ENCODE assay signal across 23 cellular contexts in the genomic region with DNA sequence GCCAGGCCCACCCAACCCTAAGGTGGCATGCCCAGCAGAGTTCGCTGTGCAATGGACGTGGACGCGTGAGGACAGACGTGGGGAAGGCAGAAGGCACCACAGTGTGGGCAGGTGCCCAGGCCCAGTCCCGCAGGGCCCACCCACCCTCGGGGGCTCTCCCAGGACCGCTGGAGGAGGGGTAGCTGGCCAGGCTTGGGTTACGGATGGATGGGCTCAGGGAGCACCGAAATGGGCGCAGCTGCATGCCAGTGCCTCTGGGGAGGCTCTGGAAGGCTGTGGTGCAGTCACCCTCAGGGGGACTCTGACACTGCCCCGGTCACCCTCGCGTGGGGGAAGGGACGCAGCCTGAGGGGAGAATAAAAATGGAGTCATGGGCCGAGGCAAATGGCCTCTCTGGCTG. TPM values are rescaled to one million over a fixed set of nuclear protein-coding genes. Genes with fewer than 3 reads are reported as not detected.
DNase-seq lines count a peak whose midpoint lies in the region; ATAC-seq, FAIRE-seq and TF ChIP-seq lines count a peak whose summit lies in the region.
"Had no signal": no experiment of that assay in that cellular context is flagged by ENCODE, and none has a peak within 500 bp of the region (broad histone marks: within the 10 kb centered on the region; RNA-seq: fewer than 3 reads in every experiment).

No MANE protein-coding gene starts in this region.

- peaks cover 15 to 20% (median 17%) of the 10 kb centered on the region in 6 donors for H3K9me3 Mint-ChIP-seq in immature natural killer cell
- H3K9me3 Mint-ChIP-seq in CD14-positive monocyte = peaks cover 15 to 26% (median 18%) of the 10 kb centered on the region in 7 donors
- H3K9me3 Mint-ChIP-seq: CD4-positive, alpha-beta T cell had no signal

- WGBS in HepG2 (ENCODE audit: low lambda C conversion rate) = 59% methylated on average over 10 of the region's 16 CpGs
- WGBS in right lobe of liver (ENCODE audit: insufficient coverage, low coverage, low lambda C conversion rate, missing lambda C conversion rate) = 81% methylated on average over 6 of the region's 16 CpGs

- H3K4me3 Mint-ChIP-seq in immature natural killer cell (no peak overlapping the region), CD14-positive monocyte (no peak overlapping the region)
- H3K4me3 Mint-ChIP-seq: CD4-positive, alpha-beta T cell had no signal

- H3K27ac Mint-ChIP-seq in immature natural killer cell = peak overlapping the region in 4 of 6 donors; percentile 49 to 96 (median 62)
- no peak overlapping the region for H3K27ac Mint-ChIP-seq in CD14-positive monocyte
- H3K27ac Mint-ChIP-seq: CD4-positive, alpha-beta T cell had no signal

- no peak for TF ChIP-seq CTCF in HepG2 (CRISPR knock-in tag; IDR thresholded peaks at IDR 0.05)
- TF ChIP-seq CTCF in right lobe of liver (IDR thresholded peaks at IDR 0.05) = no peak
- no peak for TF ChIP-seq CTCF in CD14-positive monocyte (IDR thresholded peaks at IDR 0.05)

- DNase-seq in HepG2 (ENCODE audit: low spot score) = no peak
- no peak for DNase-seq in right lobe of liver
- no peak for DNase-seq in immature natural killer cell
- no peak for DNase-seq in G401 (ENCODE audit: low spot score)
- no peak for DNase-seq in NCI-H2107 (lab: John Stamatoyannopoulos, UW)
- no peak for DNase-seq in CD14-positive monocyte (ENCODE audit: low spot score)
- DNase-seq: CD4-positive, alpha-beta T cell; COR-L47; DMS79; MG63; NCI-H1417; NCI-H1694 treated with DMSO at 0.1 percent for 48 hours; NCI-H2081 treated with DMSO at 0.1 percent for 48 hours; NCI-H446 treated with DMSO at 0.1 percent for 48 hours; NCI-H526 treated with DMSO at 0.1 percent for 48 hours; OCI-M1 had no signal

- H3K4me3 ChIP-seq in HepG2 (replicated peaks in 1 of 3; ENCODE audit: insufficient read depth in 1 of 3, low read depth in 2 of 3, low read length in 3 of 3) = no peak overlapping the region
- no peak overlapping the region for H3K4me3 ChIP-seq in right lobe of liver
- H3K4me3 ChIP-seq: GM12878, MG63 had no signal

- H3K4me1 ChIP-seq in HepG2 (ENCODE audit: insufficient read depth, low read length) (peaks cover 21% of the 10 kb centered on the region), right lobe of liver (no peaks in the 10 kb centered on the region)

- no peak overlapping the region for H3K4me2 ChIP-seq in HepG2 (ENCODE audit: low read depth, low read length)

- peaks cover 30 to 31% of the 10 kb centered on the region in 2 donors for H3K4me1 Mint-ChIP-seq in immature natural killer cell
- peaks cover 6% of the 10 kb centered on the region for H3K4me1 Mint-ChIP-seq in CD14-positive monocyte

- no peak overlapping the region for H2AFZ ChIP-seq in HepG2 (ENCODE audit: low read length)

- H3K9ac ChIP-seq in HepG2 (ENCODE audit: insufficient read depth, low read depth, low read length) = no peak overlapping the region

- H3K36me3 Mint-ChIP-seq in immature natural killer cell = peaks cover 0 to 8% (median 6%) of the 10 kb centered on the region in 3 donors
- H3K36me3 Mint-ChIP-seq in CD14-positive monocyte = peaks cover 0 to 6% of the 10 kb centered on the region in 2 donors

- no TSS peak for BruUV-seq in HepG2 (replicated peaks; lab: Mats Ljungman, UMichigan)

- TF ChIP-seq POLR2A in HepG2 (IDR thresholded peaks at IDR 0.05; ENCODE audit: insufficient read depth in 1 of 2, low read depth in 2 of 2, low read length in 2 of 2) = no peak
- no peak for TF ChIP-seq POLR2A in right lobe of liver (IDR thresholded peaks at IDR 0.05)

- H3K9me3 ChIP-seq in HepG2 (ENCODE audit: low read length) = peaks cover 16% of the 10 kb centered on the region
- H3K9me3 ChIP-seq in right lobe of liver = peaks cover 0 to 4% (median 0%) of the 10 kb centered on the region in 4 donors
- H3K9me3 ChIP-seq: MG63 had no signal

- POLR2A ChIA-PET in HepG2 (lab: Yijun Ruan, JAX) = no interaction called here

- ATAC-seq in HepG2 = no peak
- ATAC-seq in right lobe of liver = no peak
- ATAC-seq: Right ventricle myocardium inferior had no signal

- H3K27ac ChIP-seq in HepG2 (ENCODE audit: extremely low read length, insufficient read depth, low read length) (no peak overlapping the region), right lobe of liver (no peak overlapping the region)

- no peak for TF ChIP-seq RAD21 in HepG2 (CRISPR knock-in tag; IDR thresholded peaks at IDR 0.05)

- intact Hi-C loops in HepG2 (cut with micrococcal nuclease; ENCODE audit: unreplicated experiment) (no loop called here), right lobe of liver (cut with DNase I) (no loop called here), CD14-positive monocyte (cut with micrococcal nuclease) (no loop called here)

- in situ Hi-C loops in HepG2 (cut with HindIII; ENCODE audit: extremely low pct_ligation_motif_present, low pct_unique_long_range_greater_than_20kb) = no loop called here
- in situ Hi-C loops in G401 (cut with HindIII; ENCODE audit: low sequenced_read_pairs) = no loop called here

- H3K27me3 ChIP-seq in HepG2 (ENCODE audit: control insufficient read depth in 1 of 2, insufficient read depth in 2 of 2, low read length in 2 of 2) = peaks cover 4 to 14% of the 10 kb centered on the region in 2 experiments; a peak in 4 of 5 replicates
- H3K27me3 ChIP-seq in right lobe of liver = no peaks in the 10 kb centered on the region
- H3K27me3 ChIP-seq: MG63 had no signal

- no peaks in the 10 kb centered on the region for H3K36me3 ChIP-seq in HepG2 (replicated peaks in 1 of 2; ENCODE audit: control insufficient read depth in 1 of 2, insufficient read depth in 2 of 2, low read length in 2 of 2)
- no peaks in the 10 kb centered on the region for H3K36me3 ChIP-seq in right lobe of liver
- H3K36me3 ChIP-seq: MG63 had no signal

- H3K27me3 Mint-ChIP-seq in immature natural killer cell (ENCODE audit: low read depth in 3 of 3) = peaks cover 31 to 44% (median 40%) of the 10 kb centered on the region in 3 donors
- H3K27me3 Mint-ChIP-seq in CD14-positive monocyte (ENCODE audit: low read depth in 3 of 3) = peaks cover 2 to 3% (median 2%) of the 10 kb centered on the region in 3 donors

- H4K20me1 ChIP-seq in HepG2 (ENCODE audit: insufficient read depth, low read length) = no peaks in the 10 kb centered on the region

- TF ChIP-seq EP300 in HepG2 (IDR thresholded peaks at IDR 0.05; ENCODE audit: low read depth in 2 of 2, low read length in 2 of 2) = no peak
- no peak for TF ChIP-seq EP300 in HepG2 (CRISPR knock-in tag; IDR thresholded peaks at IDR 0.05; ENCODE audit: borderline replicate concordance)

- no peak for FAIRE-seq in HepG2 (lab: Jason Lieb, UNC)
- FAIRE-seq: A204.1, GM12878, H54, RCC 7860 had no signal

- H3K79me2 ChIP-seq in HepG2 (ENCODE audit: insufficient read depth, low read length) = no peaks in the 10 kb centered on the region

- CTCF ChIA-PET in HepG2 (lab: Yijun Ruan, JAX; ENCODE audit: low intra/inter-chr PET ratio, low total read pairs) = no interaction called here

RNA-seq across cellular contexts. Expression of gene GPSM1, which starts 9.6 kb away (rescaled TPM):
- total RNA-seq in HepG2 (2016; rRNA removed; fragmentation: Illumina TruSeq; extraction: Trizol) (0.59 and 1.0 TPM in 2 replicates), right lobe of liver (1 to 10 TPM; 1.3 to 4.8 (median 4.1) TPM)
- 0.26 and 0.30 TPM in 2 replicates for total RNA-seq in HepG2 (2016; cell fraction: cytosol; rRNA removed; fragmentation: Illumina TruSeq; extraction: Trizol; ENCODE audit: low read depth)
- 0.55 and 1.1 TPM in 2 replicates for total RNA-seq in HepG2 (2016; cell fraction: insoluble cytoplasmic fraction; rRNA removed; fragmentation: Illumina TruSeq; extraction: Trizol)
- 0.53 and 0.72 TPM in 2 replicates for total RNA-seq in HepG2 (2016; cell fraction: membrane; rRNA removed; fragmentation: Illumina TruSeq; extraction: Trizol)
- total RNA-seq in HepG2 (2016; cell fraction: nucleus; rRNA removed; fragmentation: Illumina TruSeq; extraction: Trizol) = 0.72 and 0.81 TPM in 2 replicates
- polyA plus RNA-seq in HepG2 (2011; rRNA removed) (2.4 and 3.4 TPM in 2 replicates), immature natural killer cell (1 to 10 TPM in 1 of 3 donors, under 1 TPM in 1, not detected in 1; 0.43 to 1.3 TPM), CD14-positive monocyte (under 1 TPM; 0.67 to 0.73 TPM)
- 1.6 and 2.7 TPM in 2 replicates for polyA plus RNA-seq in HepG2 (2011; cell fraction: cytosol; rRNA removed)
- polyA plus RNA-seq in HepG2 (2011; cell fraction: nucleus; rRNA removed) = 11.3 and 15.0 TPM in 2 replicates
- 1.2 and 1.6 TPM in 2 replicates for polyA plus RNA-seq in HepG2 (2012)
- polyA plus RNA-seq in HepG2 (2016; cell fraction: cytosol; fragmentation: Illumina TruSeq; extraction: Trizol; ENCODE audit: low read depth) = 0.28 and 0.43 TPM in 2 replicates
- polyA plus RNA-seq in HepG2 (2016; cell fraction: insoluble cytoplasmic fraction; fragmentation: Illumina TruSeq; extraction: Trizol; ENCODE audit: low read depth) = 0.72 and 1.2 TPM in 2 replicates
- 0.61 and 1.2 TPM in 2 replicates for polyA plus RNA-seq in HepG2 (2016; cell fraction: membrane; fragmentation: Illumina TruSeq; extraction: Trizol; ENCODE audit: low read depth)
- polyA plus RNA-seq in HepG2 (2016; cell fraction: nucleus; fragmentation: Illumina TruSeq; extraction: Trizol; ENCODE audit: insufficient read depth, low read depth) = 3.5 and 3.8 TPM in 2 replicates
- polyA minus RNA-seq in HepG2 (2011; rRNA and poly(A)+ RNA removed; ENCODE audit: low replicate concordance) = 2.9 and 5.8 TPM in 2 replicates
- 1.4 and 1.6 TPM in 2 replicates for polyA minus RNA-seq in HepG2 (2011; cell fraction: cytosol; rRNA and poly(A)+ RNA removed)
- polyA minus RNA-seq in HepG2 (2011; cell fraction: nucleus; rRNA and poly(A)+ RNA removed) = 1.7 TPM in 2 replicates
- 49.1 and 50.3 TPM in 2 replicates for total RNA-seq in G401 (2014; rRNA removed; shearing (Covaris generic))

RNA-seq across cellular contexts. Expression of gene CCDC187, which starts 13.8 kb away (rescaled TPM):
- total RNA-seq in HepG2 (2016; rRNA removed; fragmentation: Illumina TruSeq; extraction: Trizol) = 0.13 TPM in 1 of 2 replicates, not detected in the other
- total RNA-seq in HepG2 (2016; cell fraction: cytosol; rRNA removed; fragmentation: Illumina TruSeq; extraction: Trizol; ENCODE audit: low read depth) = not detected in 2 replicates
- 0.09 TPM in 1 of 2 replicates, not detected in the other for total RNA-seq in HepG2 (2016; cell fraction: insoluble cytoplasmic fraction; rRNA removed; fragmentation: Illumina TruSeq; extraction: Trizol)
- total RNA-seq in HepG2 (2016; cell fraction: membrane; rRNA removed; fragmentation: Illumina TruSeq; extraction: Trizol) = 0.10 TPM in 1 of 2 replicates, not detected in the other
- total RNA-seq in HepG2 (2016; cell fraction: nucleus; rRNA removed; fragmentation: Illumina TruSeq; extraction: Trizol) = 0.16 and 0.28 TPM in 2 replicates
- 0.03 and 0.09 TPM in 2 replicates for polyA plus RNA-seq in HepG2 (2011; rRNA removed)
- polyA plus RNA-seq in HepG2 (2011; cell fraction: cytosol; rRNA removed) = 0.01 and 0.03 TPM in 2 replicates
- polyA plus RNA-seq in HepG2 (2011; cell fraction: nucleus; rRNA removed) = 0.45 and 0.48 TPM in 2 replicates
- polyA plus RNA-seq in HepG2 (2012) = 0.04 TPM in 1 of 2 replicates, not detected in the other
- not detected in 2 replicates for polyA plus RNA-seq in HepG2 (2016; cell fraction: cytosol; fragmentation: Illumina TruSeq; extraction: Trizol; ENCODE audit: low read depth)
- polyA plus RNA-seq in HepG2 (2016; cell fraction: insoluble cytoplasmic fraction; fragmentation: Illumina TruSeq; extraction: Trizol; ENCODE audit: low read depth) = not detected in 2 replicates
- polyA plus RNA-seq in HepG2 (2016; cell fraction: membrane; fragmentation: Illumina TruSeq; extraction: Trizol; ENCODE audit: low read depth) = 0.08 TPM in 1 of 2 replicates, not detected in the other
- polyA plus RNA-seq in HepG2 (2016; cell fraction: nucleus; fragmentation: Illumina TruSeq; extraction: Trizol; ENCODE audit: insufficient read depth, low read depth) = 0.14 and 0.17 TPM in 2 replicates
- polyA minus RNA-seq in HepG2 (2011; rRNA and poly(A)+ RNA removed; ENCODE audit: low replicate concordance) = 0.20 and 0.49 TPM in 2 replicates
- polyA minus RNA-seq in HepG2 (2011; cell fraction: cytosol; rRNA and poly(A)+ RNA removed) = not detected in 2 replicates
- 0.39 and 0.50 TPM in 2 replicates for polyA minus RNA-seq in HepG2 (2011; cell fraction: nucleus; rRNA and poly(A)+ RNA removed)
- under 1 TPM in 3 of 6 experiments, not detected in 3; 0.09 to 0.80 (median 0.62) TPM for total RNA-seq in right lobe of liver
- not detected for polyA plus RNA-seq in immature natural killer cell
- total RNA-seq in G401 (2014; rRNA removed; shearing (Covaris generic)) = 0.55 and 0.61 TPM in 2 replicates
- polyA plus RNA-seq in CD14-positive monocyte = not detected
- total RNA-seq: CD4-positive, alpha-beta T cell; LHCN-M2; Right ventricle myocardium inferior; SK-MEL-5 had no signal

RNA-seq across cellular contexts. Expression of gene DNLZ, which starts 45.8 kb away (rescaled TPM):
- total RNA-seq in HepG2 (2016; rRNA removed; fragmentation: Illumina TruSeq; extraction: Trizol) = 5.4 and 8.0 TPM in 2 replicates
- total RNA-seq in HepG2 (2016; cell fraction: cytosol; rRNA removed; fragmentation: Illumina TruSeq; extraction: Trizol; ENCODE audit: low read depth) = 8.5 and 9.7 TPM in 2 replicates
- total RNA-seq in HepG2 (2016; cell fraction: insoluble cytoplasmic fraction; rRNA removed; fragmentation: Illumina TruSeq; extraction: Trizol) = 5.7 and 10.6 TPM in 2 replicates
- 8.2 and 10.5 TPM in 2 replicates for total RNA-seq in HepG2 (2016; cell fraction: membrane; rRNA removed; fragmentation: Illumina TruSeq; extraction: Trizol)
- total RNA-seq in HepG2 (2016; cell fraction: nucleus; rRNA removed; fragmentation: Illumina TruSeq; extraction: Trizol) = 2.7 and 3.8 TPM in 2 replicates
- polyA plus RNA-seq in HepG2 (2011; rRNA removed) = 3.4 and 4.5 TPM in 2 replicates
- polyA plus RNA-seq in HepG2 (2011; cell fraction: cytosol; rRNA removed) = 1.9 and 8.6 TPM in 2 replicates
- polyA plus RNA-seq in HepG2 (2011; cell fraction: nucleus; rRNA removed) = 4.9 and 10.5 TPM in 2 replicates
- polyA plus RNA-seq in HepG2 (2012) = 1.9 and 2.8 TPM in 2 replicates
- 8.4 and 8.5 TPM in 2 replicates for polyA plus RNA-seq in HepG2 (2016; cell fraction: cytosol; fragmentation: Illumina TruSeq; extraction: Trizol; ENCODE audit: low read depth)
- polyA plus RNA-seq in HepG2 (2016; cell fraction: insoluble cytoplasmic fraction; fragmentation: Illumina TruSeq; extraction: Trizol; ENCODE audit: low read depth) = 4.0 and 5.1 TPM in 2 replicates
- polyA plus RNA-seq in HepG2 (2016; cell fraction: membrane; fragmentation: Illumina TruSeq; extraction: Trizol; ENCODE audit: low read depth) = 6.4 and 6.8 TPM in 2 replicates
- polyA plus RNA-seq in HepG2 (2016; cell fraction: nucleus; fragmentation: Illumina TruSeq; extraction: Trizol; ENCODE audit: insufficient read depth, low read depth) = 5.5 and 7.2 TPM in 2 replicates
- polyA minus RNA-seq in HepG2 (2011; rRNA and poly(A)+ RNA removed; ENCODE audit: low replicate concordance) = 0.90 and 2.5 TPM in 2 replicates
- 1.3 TPM in 1 of 2 replicates, not detected in the other for polyA minus RNA-seq in HepG2 (2011; cell fraction: cytosol; rRNA and poly(A)+ RNA removed)
- 2.6 and 2.8 TPM in 2 replicates for polyA minus RNA-seq in HepG2 (2011; cell fraction: nucleus; rRNA and poly(A)+ RNA removed)
- total RNA-seq in right lobe of liver = 10 to 100 TPM in 3 of 6 experiments, 1 to 10 TPM in 3; 5.0 to 26.0 (median 10.4) TPM
- polyA plus RNA-seq in immature natural killer cell = 10 to 100 TPM; 58.4 to 77.4 (median 61.8) TPM
- total RNA-seq in G401 (2014; rRNA removed; shearing (Covaris generic)) = 34.2 and 70.6 TPM in 2 replicates
- 10 to 100 TPM; 10.5 to 20.5 TPM for polyA plus RNA-seq in CD14-positive monocyte

RNA-seq across cellular contexts. Expression of gene CARD9, which starts 55.8 kb away (rescaled TPM):
- 3.6 and 7.4 TPM in 2 replicates for total RNA-seq in HepG2 (2016; rRNA removed; fragmentation: Illumina TruSeq; extraction: Trizol)
- total RNA-seq in HepG2 (2016; cell fraction: cytosol; rRNA removed; fragmentation: Illumina TruSeq; extraction: Trizol; ENCODE audit: low read depth) = 2.1 TPM in 2 replicates
- total RNA-seq in HepG2 (2016; cell fraction: insoluble cytoplasmic fraction; rRNA removed; fragmentation: Illumina TruSeq; extraction: Trizol) = 3.4 and 7.7 TPM in 2 replicates
- 1.7 and 2.5 TPM in 2 replicates for total RNA-seq in HepG2 (2016; cell fraction: membrane; rRNA removed; fragmentation: Illumina TruSeq; extraction: Trizol)
- total RNA-seq in HepG2 (2016; cell fraction: nucleus; rRNA removed; fragmentation: Illumina TruSeq; extraction: Trizol) = 7.9 and 8.9 TPM in 2 replicates
- 3.3 and 7.2 TPM in 2 replicates for polyA plus RNA-seq in HepG2 (2011; rRNA removed)
- 1.3 and 2.2 TPM in 2 replicates for polyA plus RNA-seq in HepG2 (2011; cell fraction: cytosol; rRNA removed)
- polyA plus RNA-seq in HepG2 (2011; cell fraction: nucleus; rRNA removed) = 51.0 and 60.5 TPM in 2 replicates
- 2.6 and 4.5 TPM in 2 replicates for polyA plus RNA-seq in HepG2 (2012)
- 0.79 and 1.0 TPM in 2 replicates for polyA plus RNA-seq in HepG2 (2016; cell fraction: cytosol; fragmentation: Illumina TruSeq; extraction: Trizol; ENCODE audit: low read depth)
- polyA plus RNA-seq in HepG2 (2016; cell fraction: insoluble cytoplasmic fraction; fragmentation: Illumina TruSeq; extraction: Trizol; ENCODE audit: low read depth) = 2.6 and 5.2 TPM in 2 replicates
- 0.66 and 0.74 TPM in 2 replicates for polyA plus RNA-seq in HepG2 (2016; cell fraction: membrane; fragmentation: Illumina TruSeq; extraction: Trizol; ENCODE audit: low read depth)
- 23.4 and 24.3 TPM in 2 replicates for polyA plus RNA-seq in HepG2 (2016; cell fraction: nucleus; fragmentation: Illumina TruSeq; extraction: Trizol; ENCODE audit: insufficient read depth, low read depth)
- polyA minus RNA-seq in HepG2 (2011; rRNA and poly(A)+ RNA removed; ENCODE audit: low replicate concordance) = 2.0 and 6.6 TPM in 2 replicates
- polyA minus RNA-seq in HepG2 (2011; cell fraction: cytosol; rRNA and poly(A)+ RNA removed) = 0.62 and 0.99 TPM in 2 replicates
- 8.3 and 8.4 TPM in 2 replicates for polyA minus RNA-seq in HepG2 (2011; cell fraction: nucleus; rRNA and poly(A)+ RNA removed)
- total RNA-seq in right lobe of liver = 1 to 10 TPM in 3 of 6 experiments, under 1 TPM in 3; 0.48 to 1.6 (median 1.1) TPM
- polyA plus RNA-seq in immature natural killer cell = under 1 TPM in 2 of 3 donors, not detected in 1; 0.28 to 0.56 TPM
- 0.25 and 0.98 TPM in 2 replicates for total RNA-seq in G401 (2014; rRNA removed; shearing (Covaris generic))
- 10 to 100 TPM; 34.3 to 41.4 TPM for polyA plus RNA-seq in CD14-positive monocyte
- total RNA-seq: SK-MEL-5 had no signal

Comparison
In these comparisons a context has a peak if more than half of its experiments do, and no peak if none do; other contexts are left out.
1. H3K27ac Mint-ChIP-seq: peak in immature natural killer cell (4 of 6); none in CD14-positive monocyte (0 of 7).